ENCODE assay signal across 8 cellular contexts in the genomic region with DNA sequence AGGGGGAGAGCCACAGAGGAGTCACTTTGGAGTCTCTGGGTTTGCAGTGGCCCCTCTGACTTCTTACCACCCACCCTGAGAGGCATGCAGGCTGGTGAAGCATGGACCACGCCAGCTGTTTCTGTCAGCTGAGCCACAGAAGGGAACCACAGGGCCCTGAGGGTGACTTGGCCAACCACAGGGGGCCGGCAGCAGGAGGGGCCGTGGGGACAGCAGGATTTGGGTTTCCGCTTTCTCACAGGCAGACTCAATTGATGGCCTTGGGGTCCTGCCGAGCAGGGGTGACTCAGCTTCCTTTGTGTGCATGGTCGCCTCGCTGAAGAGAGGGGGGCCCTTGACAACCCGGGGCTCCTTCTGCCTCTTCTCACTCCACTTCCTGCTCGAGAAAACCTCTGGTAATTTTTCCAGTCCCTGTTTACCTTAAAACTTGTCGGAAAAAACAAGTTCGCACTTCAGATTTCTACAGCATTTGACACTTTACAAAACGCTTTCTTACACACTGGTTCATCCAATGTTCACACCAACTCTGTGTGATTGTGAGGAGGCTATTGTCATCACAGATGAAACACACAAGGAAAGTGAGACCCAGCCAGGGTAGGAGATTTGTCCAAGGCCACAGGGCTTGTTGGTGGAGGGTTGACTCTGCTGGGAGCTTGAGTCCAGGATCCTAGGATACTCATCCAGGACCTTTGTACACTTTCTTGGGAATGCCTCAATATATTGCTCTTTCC.
DNase-seq lines count a peak whose midpoint lies in the region; ATAC-seq and TF ChIP-seq lines count a peak whose summit lies in the region.
"Had no signal": no experiment of that assay in that cellular context is flagged by ENCODE, and none has a peak within 500 bp of the region (broad histone marks: within the 10 kb centered on the region; RNA-seq: fewer than 3 reads in every experiment).

No MANE protein-coding gene starts in this region.

- H3K27me3 ChIP-seq in Peyer's patch (no peaks in the 10 kb centered on the region), tibial artery (no peaks in the 10 kb centered on the region)

- ATAC-seq in GM19324 (IDR thresholded peaks at IDR 0.05; ENCODE audit: low FRiP score, unreplicated experiment) (peak; percentile 75), HG02973 (IDR thresholded peaks at IDR 0.05; ENCODE audit: unreplicated experiment) (peak; percentile 79)

- no peak overlapping the region for H3K4me3 ChIP-seq in Peyer's patch
- no peak overlapping the region for H3K4me3 ChIP-seq in tibial artery

- H3K4me1 ChIP-seq in Peyer's patch = peaks cover 0 to 11% (median 7%) of the 10 kb centered on the region in 4 donors
- peaks cover 0 to 17% (median 0%) of the 10 kb centered on the region in 4 donors for H3K4me1 ChIP-seq in tibial artery

- peak in 2 of 3 donors; percentile 70 to 81 for DNase-seq in Peyer's patch
- DNase-seq in foreskin melanocyte = peak; percentile 59
- DNase-seq in tibial artery = peak; percentile 21 to 67
- no peak for DNase-seq in NCI-H748 treated with DMSO at 0.1 percent for 48 hours (lab: John Stamatoyannopoulos, UW)
- DNase-seq in hepatic stellate cell (ENCODE audit: low spot score) = no peak

- H3K36me3 ChIP-seq in Peyer's patch = no peaks in the 10 kb centered on the region
- H3K36me3 ChIP-seq in tibial artery = no peaks in the 10 kb centered on the region

- intact Hi-C loops in tibial artery (cut with DNase I; ENCODE audit: low total_unique reads) = no loop called here

- TF ChIP-seq CTCF in Peyer's patch (IDR thresholded peaks at IDR 0.05) = no peak
- TF ChIP-seq CTCF in tibial artery (IDR thresholded peaks at IDR 0.05) = no peak

- no peak for TF ChIP-seq POLR2A in Peyer's patch (IDR thresholded peaks at IDR 0.05)

- H3K9me3 ChIP-seq in Peyer's patch (no peaks in the 10 kb centered on the region), tibial artery (no peaks in the 10 kb centered on the region)

- peak overlapping the region in 1 of 4 donors; percentile 21 for H3K27ac ChIP-seq in Peyer's patch
- no peak overlapping the region for H3K27ac ChIP-seq in tibial artery
- H3K27ac ChIP-seq: VCaP had no signal

Comparison
In these comparisons a context has a peak if more than half of its experiments do, and no peak if none do; other contexts are left out.
1. DNase-seq: peak in Peyer's patch (2 of 3), foreskin melanocyte (single experiment) and tibial artery (2 of 2); none in NCI-H748 treated with DMSO at 0.1 percent for 48 hours (single experiment) and hepatic stellate cell (single experiment).